8 cellular contexts compared by ENCODE assay signal in genomic region chr3:170357176-170357919, GRCh38. TPM values are rescaled to one million over a fixed set of nuclear protein-coding genes. Genes with fewer than 3 reads are reported as not detected.
DNase-seq lines count a peak whose midpoint lies in the region; ATAC-seq, FAIRE-seq and TF ChIP-seq lines count a peak whose summit lies in the region.

Gene SKIL, plus strand, starts transcription at chr3:170357715. Its CDS starts 2,617 bp downstream, at chr3:170360332.

- H3K27me3 ChIP-seq in ascending aorta (no peaks in the 10 kb centered on the region), right cardiac atrium (ENCODE audit: control insufficient read depth, insufficient read depth) (no peaks in the 10 kb centered on the region), rectal smooth muscle tissue (ENCODE audit: control insufficient read depth, insufficient read depth, low read length) (no peaks in the 10 kb centered on the region), vagina (no peaks in the 10 kb centered on the region)

- peak in 1 of 2 donors; percentile 74 for TF ChIP-seq POLR2A in vagina (IDR thresholded peaks at IDR 0.05)

- peaks cover 30% of the 10 kb centered on the region for H3K4me1 Mint-ChIP-seq in T-helper 2 cell treated with Interferon-gamma antibody and Interleukin-4, amounts not matched to agents 5 μg/mL and 100 μg/mL, for 36 hours (ENCODE audit: low read depth)

- ATAC-seq in HG02973 (IDR thresholded peaks at IDR 0.05; ENCODE audit: unreplicated experiment) (peak; percentile 53), right cardiac atrium (peak; percentile 84 to 90)

- peak within 1 kb of the TSS; percentile 97 for H3K27ac Mint-ChIP-seq in T-helper 2 cell treated with Interferon-gamma antibody and Interleukin-4, amounts not matched to agents 5 μg/mL and 100 μg/mL, for 36 hours

- peaks cover 29% of the 10 kb centered on the region for H3K36me3 Mint-ChIP-seq in T-helper 2 cell treated with Interferon-gamma antibody and Interleukin-4, amounts not matched to agents 5 μg/mL and 100 μg/mL, for 36 hours (ENCODE audit: low read depth)

- H3K9me3 ChIP-seq in ascending aorta, result no peaks in the 10 kb centered on the region
- no peaks in the 10 kb centered on the region for H3K9me3 ChIP-seq in right cardiac atrium (ENCODE audit: control insufficient read depth, low read length)
- no peaks in the 10 kb centered on the region for H3K9me3 ChIP-seq in vagina

- H3K4me3 ChIP-seq in ascending aorta (peak within 1 kb of the TSS; percentile 91 to 98), right cardiac atrium (ENCODE audit: low read length) (peak within 1 kb of the TSS; percentile 85), rectal smooth muscle tissue (ENCODE audit: low read length) (peak within 1 kb of the TSS; percentile 70), vagina (peak within 1 kb of the TSS; percentile 93 to 100)

- peak; percentile 73 for FAIRE-seq in GM18507 (lab: Jason Lieb, UNC)

- H3K36me3 ChIP-seq in ascending aorta, result peaks cover 2 to 4% of the 10 kb centered on the region in 2 donors
- H3K36me3 ChIP-seq in rectal smooth muscle tissue (ENCODE audit: control insufficient read depth, insufficient read depth, low read length), result peaks cover 2% of the 10 kb centered on the region
- no peaks in the 10 kb centered on the region for H3K36me3 ChIP-seq in vagina

- peak within 1 kb of the TSS; percentile 89 for H3K4me3 Mint-ChIP-seq in T-helper 2 cell treated with Interferon-gamma antibody and Interleukin-4, amounts not matched to agents 5 μg/mL and 100 μg/mL, for 36 hours

- H3K9ac ChIP-seq in rectal smooth muscle tissue (ENCODE audit: low read length), result peak within 1 kb of the TSS; percentile 51

- DNase-seq in GM18507 (ENCODE audit: extremely low spot score, insufficient read length, low read depth) (peak; percentile 73), NCI-H1930 (lab: John Stamatoyannopoulos, UW) (peak; percentile 94 to 98), ascending aorta (ENCODE audit: low spot score in 2 of 2) (peak; percentile 97 to 99), right cardiac atrium (peak; percentile 99 to 100 (median 99)), vagina (ENCODE audit: extremely low spot score in 2 of 2) (peak in 1 of 2 donors; percentile 96)
- peak; percentile 94 for DNase-seq in T-helper 2 cell treated with Interferon-gamma antibody and Interleukin-4, amounts not matched to agents 5 μg/mL and 100 μg/mL, for 36 hours (ENCODE audit: low spot score)

- TF ChIP-seq CTCF in ascending aorta (IDR thresholded peaks at IDR 0.05) (peak in 1 of 3 experiments; percentile 46), vagina (IDR thresholded peaks at IDR 0.05) (peak in 1 of 3 experiments; percentile 20)

- H3K9me3 Mint-ChIP-seq in T-helper 2 cell treated with Interferon-gamma antibody and Interleukin-4, amounts not matched to agents 5 μg/mL and 100 μg/mL, for 36 hours, result no peaks in the 10 kb centered on the region

- peak within 1 kb of the TSS; percentile 98 to 100 for H3K27ac ChIP-seq in ascending aorta
- H3K27ac ChIP-seq in right cardiac atrium (ENCODE audit: low read length), result peak within 1 kb of the TSS; percentile 98
- peak within 1 kb of the TSS; percentile 85 for H3K27ac ChIP-seq in rectal smooth muscle tissue (ENCODE audit: low read depth, low read length)
- H3K27ac ChIP-seq in vagina, result peak within 1 kb of the TSS; percentile 99

- WGBS in right cardiac atrium, result under 1% methylated on average over 110 of the region's 110 CpGs

- H3K4me1 ChIP-seq in ascending aorta, result peaks cover 11 to 21% of the 10 kb centered on the region in 2 donors
- peaks cover 5% of the 10 kb centered on the region for H3K4me1 ChIP-seq in right cardiac atrium (ENCODE audit: control insufficient read depth, insufficient read depth, low read length)
- H3K4me1 ChIP-seq in rectal smooth muscle tissue (ENCODE audit: control insufficient read depth, insufficient read depth, low read length), result peaks cover 6% of the 10 kb centered on the region
- peaks cover 53% of the 10 kb centered on the region for H3K4me1 ChIP-seq in vagina

- H3K27me3 Mint-ChIP-seq in T-helper 2 cell treated with Interferon-gamma antibody and Interleukin-4, amounts not matched to agents 5 μg/mL and 100 μg/mL, for 36 hours (ENCODE audit: low read depth), result peaks cover 10% of the 10 kb centered on the region

- intact Hi-C loops in ascending aorta (cut with DNase I) (loop anchor here (1.0 to 10.0 kb wide), 9 partner anchors 47 to 1033 kb away; partner anchors contain the start of genes MYNN, PHC3, RPL22L1 and SEC62), right cardiac atrium (cut with DNase I) (loop anchor here in 1 of 4 donors (5.0 kb wide), 1 partner anchor 45 kb away; no protein-coding TSS in a partner anchor), vagina (cut with DNase I) (loop anchor here (5.0 kb wide), 1 partner anchor 175 kb away; the partner anchor contains the start of gene PHC3)

RNA-seq across cellular contexts. Expression of gene SKIL, which starts in this region (rescaled TPM):
- total RNA-seq in ascending aorta (30.2 TPM), right cardiac atrium (10 to 100 TPM; 31.9 to 59.5 (median 39.1) TPM), vagina (48.1 TPM)
- polyA plus RNA-seq in right cardiac atrium, result 9.6 TPM
